Comparison of ENCODE assay signal across 11 cellular contexts in genomic region chr4:79341893-79342653, GRCh38. TPM values are rescaled to one million over a fixed set of nuclear protein-coding genes. Genes with fewer than 3 reads are reported as not detected.
"Had no signal": no experiment of that assay in that cellular context is flagged by ENCODE, and none has a peak within 500 bp of the region (broad histone marks: within the 10 kb centered on the region; RNA-seq: fewer than 3 reads in every experiment).

No MANE protein-coding gene starts in this region.

- H3K9me3 ChIP-seq: HAP-1 had no signal

- H3K27ac ChIP-seq: GM23248 had no signal

- H3K36me3 ChIP-seq: HAP-1 had no signal

- FAIRE-seq: H1, H54 had no signal

- DNase-seq: GM23248, GOT3, H7, H9, HCEC 1CT, HFFc6 had no signal

- H3K4me1 ChIP-seq: HAP-1 had no signal

- H3K4me2 ChIP-seq: GM23338 had no signal

- ATAC-seq: GM23338, HCT116 had no signal

- H3K4me3 ChIP-seq: GM23248, GM23338, HAP-1 had no signal

- H2AFZ ChIP-seq: GM23248, GM23338 had no signal

- H3K9ac ChIP-seq: GM23248 had no signal

RNA-seq across cellular contexts. Expression of gene NAA11, which starts 16.2 kb away (rescaled TPM):
- total RNA-seq: GM23248, GM23338, H1, H7, H9, HFFc6 had no signal
- polyA plus RNA-seq: GM23248, GM23338, H1 had no signal
